ENCODE assay signal across 24 cellular contexts in the genomic region with DNA sequence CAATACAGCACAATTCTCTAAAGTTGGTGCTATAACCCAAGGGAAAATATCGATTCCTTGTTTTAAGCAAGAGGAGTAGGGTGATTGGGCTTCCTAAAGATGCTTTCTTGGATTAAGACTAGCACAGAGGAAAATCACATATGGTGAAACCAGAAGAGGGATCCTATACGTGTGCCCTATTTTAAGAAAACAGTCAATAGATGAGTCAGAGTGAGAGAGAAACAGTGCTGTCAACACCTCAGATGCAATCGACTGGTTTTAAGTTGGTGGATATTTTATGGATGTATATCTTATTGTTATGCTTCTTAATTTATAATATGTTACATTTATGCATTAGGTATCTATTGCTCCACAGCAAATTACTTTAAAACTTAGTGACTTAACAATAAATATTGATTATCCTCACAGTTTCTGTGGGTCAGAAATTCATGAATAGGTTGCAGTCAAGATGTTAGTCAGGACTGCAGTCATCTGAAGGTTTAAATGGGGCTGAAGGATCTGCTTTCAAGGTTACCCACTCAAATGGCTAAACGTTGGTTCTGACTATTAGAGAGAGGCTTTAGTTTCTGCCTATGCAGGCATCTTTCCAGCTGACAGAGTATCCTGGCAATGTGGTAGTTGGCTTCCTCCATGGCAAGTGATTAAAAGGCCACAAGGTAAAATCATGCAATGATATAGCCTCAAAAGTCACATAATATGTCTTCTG.
A peak's percentile ranks its signal among the peaks of the same experiment; 100 is the strongest.
DNase-seq lines count a peak whose midpoint lies in the region; ATAC-seq, FAIRE-seq and TF ChIP-seq lines count a peak whose summit lies in the region.
"Had no signal": no experiment of that assay in that cellular context is flagged by ENCODE, and none has a peak within 500 bp of the region (broad histone marks: within the 10 kb centered on the region; RNA-seq: fewer than 3 reads in every experiment).

No MANE protein-coding gene starts in this region.

- H3K27me3 ChIP-seq in bronchial epithelial cell (ENCODE audit: control insufficient read depth, insufficient read depth, low read length): no peaks in the 10 kb centered on the region
- H3K27me3 ChIP-seq in right atrium auricular region: no peaks in the 10 kb centered on the region
- H3K27me3 ChIP-seq: ovary had no signal

- no peak for FAIRE-seq in bronchial epithelial cell (lab: Jason Lieb, UNC)
- FAIRE-seq: endometrium had no signal

- no peaks in the 10 kb centered on the region for H3K4me1 ChIP-seq in right atrium auricular region

- H3K4me3 ChIP-seq in bronchial epithelial cell (ENCODE audit: low read depth, low read length): no peak overlapping the region
- no peak overlapping the region for H3K4me3 ChIP-seq in right atrium auricular region
- H3K4me3 ChIP-seq: ovary, smooth muscle cell had no signal

- peak; percentile 68 for ATAC-seq in GM18519 (IDR thresholded peaks at IDR 0.05; ENCODE audit: low FRiP score, unreplicated experiment)
- peak; percentile 75 for ATAC-seq in GM21576 (IDR thresholded peaks at IDR 0.05; ENCODE audit: unreplicated experiment)
- ATAC-seq in HG03520 (IDR thresholded peaks at IDR 0.05; ENCODE audit: unreplicated experiment): peak; percentile 64
- ATAC-seq: activated T-cell treated with anti-CD3 and anti-CD28 coated beads, Interleukin-2, amount 50 U/mL, for 4 hours; stimulated activated naive CD8-positive, alpha-beta T cell treated with anti-CD3 and anti-CD28 coated beads, Interleukin-15, amount 100 ng/mL, for 72 hours had no signal

- no peak for TF ChIP-seq CTCF in bronchial epithelial cell (IDR thresholded peaks at IDR 0.05; ENCODE audit: insufficient read depth, low read length, severe bottlenecking)
- TF ChIP-seq CTCF in right atrium auricular region (IDR thresholded peaks at IDR 0.05): no peak

- no peaks in the 10 kb centered on the region for H3K36me3 ChIP-seq in bronchial epithelial cell (ENCODE audit: control insufficient read depth, insufficient read depth, low read length)
- no peaks in the 10 kb centered on the region for H3K36me3 ChIP-seq in right atrium auricular region
- H3K36me3 ChIP-seq: ovary had no signal

- DNase-seq in bronchial epithelial cell (ENCODE audit: low read depth) (peak; percentile 45), AG08395 (ENCODE audit: low spot score) (no peak), right atrium auricular region (ENCODE audit: low spot score) (no peak), C1 segment of cervical spinal cord (lab: John Stamatoyannopoulos, UW) (no peak)
- no peak for DNase-seq in activated naive CD4-positive, alpha-beta T cell treated with Interleukin-2 at 50 U/mL for 16 hours
- DNase-seq: activated CD4-positive, alpha-beta T cell treated with anti-CD3 and anti-CD28 coated beads for 48 hours; activated T-cell treated with anti-CD3 and anti-CD28 coated beads, Interleukin-2, amount 50 U/mL, for 4 hours; CD4-positive, CD25-positive, alpha-beta regulatory T cell; cerebellar nuclear complex; NCI-H1092; NCI-H187 treated with DMSO at 0.1 percent for 48 hours; NCI-H345; NCI-H774; ovary; Right ventricle myocardium superior; stimulated activated CD4-positive, alpha-beta T cell treated with anti-CD3 and anti-CD28 coated beads, Interleukin-1b, Interleukin-23, amount 100 ng/mL, for 48 hours; stimulated activated CD8-positive, alpha-beta memory T cell treated with anti-CD3 and anti-CD28 coated beads, Interleukin-4, amount 100 ng/mL, for 48 hours; stimulated activated naive CD8-positive, alpha-beta T cell treated with anti-CD3 and anti-CD28 coated beads, Interleukin-15, amount 100 ng/mL, for 72 hours had no signal

- no peak overlapping the region for H3K27ac ChIP-seq in right atrium auricular region
- H3K27ac ChIP-seq: ovary, VCaP had no signal

- peaks cover 0 to 6% of the 10 kb centered on the region in 2 donors for H3K9me3 ChIP-seq in right atrium auricular region
- H3K9me3 ChIP-seq: ovary had no signal
